ENCODE assay signal across 8 cellular contexts in the genomic region with DNA sequence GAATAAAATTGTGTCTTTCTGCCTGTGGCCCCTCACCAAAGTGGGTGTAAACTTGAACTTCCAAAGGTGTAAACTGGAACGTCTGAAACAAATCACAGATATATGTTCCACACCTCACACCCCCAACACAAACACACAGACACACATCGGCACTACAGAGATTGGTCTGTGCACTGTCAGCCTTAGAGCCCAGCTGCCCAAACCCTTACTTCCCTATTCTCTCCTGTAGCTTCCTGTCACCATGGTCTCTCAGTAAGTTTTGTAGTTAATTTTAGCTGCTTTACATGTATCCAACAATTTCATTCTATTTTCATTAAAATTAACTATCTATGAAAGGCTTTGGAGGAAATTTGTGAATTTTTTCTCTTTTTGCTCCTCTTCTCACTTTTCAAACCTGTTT. TPM values are rescaled to one million over a fixed set of nuclear protein-coding genes. Genes with fewer than 3 reads are reported as not detected.
DNase-seq lines count a peak whose midpoint lies in the region; ATAC-seq and TF ChIP-seq lines count a peak whose summit lies in the region.

No MANE protein-coding gene starts in this region.

- TF ChIP-seq EP300 in ovary (IDR thresholded peaks at IDR 0.05) = no peak

- peak overlapping the region; percentile 29 for H3K4me2 ChIP-seq in DND-41 (ENCODE audit: insufficient read depth, low read length)

- H3K4me1 ChIP-seq in DND-41 (ENCODE audit: insufficient read depth, low read length) (peaks cover 33% of the 10 kb centered on the region), ovary (ENCODE audit: insufficient read depth) (peaks cover 3% of the 10 kb centered on the region)

- intact Hi-C loops in ovary (cut with DNase I) = loop anchor here in 1 of 4 donors (10.0 kb wide), 1 partner anchor 62 kb away; no protein-coding TSS in a partner anchor

- H2AFZ ChIP-seq in DND-41 (ENCODE audit: low read depth, low read length) = no peak overlapping the region

- WGBS in ovary, 3 donors = 56 to 69% (median 57%) methylated on average over 2 of the region's 2 CpGs

- H3K36me3 ChIP-seq in DND-41 (ENCODE audit: insufficient read depth, low read length) (peaks cover 33% of the 10 kb centered on the region), ovary (no peaks in the 10 kb centered on the region)

- H3K9ac ChIP-seq in DND-41 (ENCODE audit: low read depth, low read length) = no peak overlapping the region

- peaks cover 100% of the 10 kb centered on the region for H3K79me2 ChIP-seq in DND-41 (ENCODE audit: insufficient read depth, low read length)

- peaks cover 28% of the 10 kb centered on the region; the same call in 1 of the 2 replicates for H4K20me1 ChIP-seq in DND-41 (ENCODE audit: insufficient read depth, low read length)

- H3K27ac ChIP-seq in DND-41 (ENCODE audit: low read length) (no peak overlapping the region), ovary (no peak overlapping the region)

- TF ChIP-seq CTCF in DND-41 (IDR thresholded peaks at IDR 0.05; ENCODE audit: borderline replicate concordance, extremely low read depth, low read length, poor library complexity, severe bottlenecking) (no peak), ovary (IDR thresholded peaks at IDR 0.05) (no peak)

- ATAC-seq in DND-41 (ENCODE audit: insufficient read depth, low read depth) = no peak
- ATAC-seq in GM19468 (IDR thresholded peaks at IDR 0.05; ENCODE audit: extremely low read depth, unreplicated experiment) = peak; percentile 71
- ATAC-seq in HG03439 (IDR thresholded peaks at IDR 0.05; ENCODE audit: unreplicated experiment) = peak; percentile 49

- DNase-seq in DND-41 = no peak
- peak; percentile 22 for DNase-seq in dermis blood vessel endothelial cell
- no peak for DNase-seq in effector CD4-positive, alpha-beta T cell
- DNase-seq in ovary = no peak
- DNase-seq in NCI-H748 (lab: John Stamatoyannopoulos, UW; ENCODE audit: unreplicated experiment) = no peak
- DNase-seq in cerebellar cortex (ENCODE audit: low spot score) = no peak

- H3K27me3 ChIP-seq in DND-41 (ENCODE audit: insufficient read depth, low read length, poor library complexity) (no peaks in the 10 kb centered on the region), ovary (no peaks in the 10 kb centered on the region)

- H3K4me3 ChIP-seq in DND-41 (ENCODE audit: low read depth in 1 of 2, low read length in 2 of 2) (no peak overlapping the region), ovary (no peak overlapping the region)

- peaks cover 12% of the 10 kb centered on the region for H3K9me3 ChIP-seq in DND-41 (ENCODE audit: insufficient read depth, low read length, severe bottlenecking)
- H3K9me3 ChIP-seq in ovary = no peaks in the 10 kb centered on the region

- no peak for TF ChIP-seq POLR2A in ovary (IDR thresholded peaks at IDR 0.05)

RNA-seq across cellular contexts. Expression of gene TM9SF2, which starts 5.4 kb away (rescaled TPM):
- total RNA-seq in dermis blood vessel endothelial cell (153 and 165 TPM in 2 replicates), ovary (10 to 100 TPM; 57.7 to 93.3 (median 70.6) TPM)
- 100 to 1,000 TPM in 1 of 2 donors, 10 to 100 TPM in 1; 59.6 to 122 TPM for polyA plus RNA-seq in ovary
